Comparison of ENCODE assay signal across 7 cellular contexts in genomic region chr19:45817010-45817724, GRCh38. TPM values are rescaled to one million over a fixed set of nuclear protein-coding genes. Genes with fewer than 3 reads are reported as not detected.
DNase-seq lines count a peak whose midpoint lies in the region; ATAC-seq, FAIRE-seq and TF ChIP-seq lines count a peak whose summit lies in the region.

No MANE protein-coding gene starts in this region.

- FAIRE-seq in GM12891 (lab: Jason Lieb, UNC), result peak; percentile 97

- H3K27me3 Mint-ChIP-seq in T-helper 2 cell treated with Interferon-gamma antibody and Interleukin-4, amounts not matched to agents 5 μg/mL and 100 μg/mL, for 36 hours (ENCODE audit: low read depth), result no peaks in the 10 kb centered on the region

- H3K27ac Mint-ChIP-seq in T-helper 2 cell treated with Interferon-gamma antibody and Interleukin-4, amounts not matched to agents 5 μg/mL and 100 μg/mL, for 36 hours, result no peak overlapping the region

- no peaks in the 10 kb centered on the region for H3K4me1 Mint-ChIP-seq in T-helper 2 cell treated with Interferon-gamma antibody and Interleukin-4, amounts not matched to agents 5 μg/mL and 100 μg/mL, for 36 hours (ENCODE audit: low read depth)

- ATAC-seq in HG02884 (IDR thresholded peaks at IDR 0.05; ENCODE audit: unreplicated experiment) (peak; percentile 79), sciatic nerve (peak; percentile 90)

- H3K9me3 Mint-ChIP-seq in T-helper 2 cell treated with Interferon-gamma antibody and Interleukin-4, amounts not matched to agents 5 μg/mL and 100 μg/mL, for 36 hours, result no peaks in the 10 kb centered on the region

- intact Hi-C loops in sciatic nerve (cut with DNase I), result no loop called here

- DNase-seq in GM12891 (ENCODE audit: insufficient read length, low spot score) (peak; percentile 99), NCI-H1694 treated with DMSO at 0.1 percent for 48 hours (lab: John Stamatoyannopoulos, UW) (peak; percentile 91), anterior cingulate cortex (lab: John Stamatoyannopoulos, UW) (peak in 55 of 58 donors; percentile 21 to 89 (median 69)), hepatic stellate cell (ENCODE audit: low spot score) (peak; percentile 99), sciatic nerve (ENCODE audit: low spot score) (peak; percentile 97)
- DNase-seq in T-helper 2 cell treated with Interferon-gamma antibody and Interleukin-4, amounts not matched to agents 5 μg/mL and 100 μg/mL, for 36 hours (ENCODE audit: low spot score), result peak; percentile 92

- no peak overlapping the region for H3K4me3 Mint-ChIP-seq in T-helper 2 cell treated with Interferon-gamma antibody and Interleukin-4, amounts not matched to agents 5 μg/mL and 100 μg/mL, for 36 hours

- TF ChIP-seq POLR2A in GM12891 (IDR thresholded peaks at IDR 0.05; ENCODE audit: low read depth, low read length), result no peak

- peaks cover 9% of the 10 kb centered on the region for H3K36me3 Mint-ChIP-seq in T-helper 2 cell treated with Interferon-gamma antibody and Interleukin-4, amounts not matched to agents 5 μg/mL and 100 μg/mL, for 36 hours (ENCODE audit: low read depth)

TF ChIP-seq in GM12891, 5 proteins besides CTCF, POLR2A, EP300 and RAD21:
- TF ChIP-seq POU2F2 (IDR thresholded peaks at IDR 0.05; ENCODE audit: low read depth, low read length) (peak; percentile 51; the same call in 1 of the 2 replicates), POLR2AphosphoS5 (IDR thresholded peaks at IDR 0.05; ENCODE audit: low read depth, low read length) (no peak)

RNA-seq across cellular contexts. Expression of gene RSPH6A, which starts 2.1 kb away (rescaled TPM):
- not detected for polyA plus RNA-seq in GM12891 (2012; ENCODE audit: low read depth, missing spikeins)
- 0.18 TPM for total RNA-seq in sciatic nerve

RNA-seq across cellular contexts. Expression of gene DMWD, which starts 24.5 kb away (rescaled TPM):
- 25.7 TPM for polyA plus RNA-seq in GM12891 (2012; ENCODE audit: low read depth, missing spikeins)
- 57.4 TPM for total RNA-seq in sciatic nerve

RNA-seq across cellular contexts. Expression of gene DMPK, which starts 34.9 kb away (rescaled TPM):
- 36.5 TPM for polyA plus RNA-seq in GM12891 (2012; ENCODE audit: low read depth, missing spikeins)
- 77.9 TPM for total RNA-seq in sciatic nerve

RNA-seq across cellular contexts. Expression of gene SYMPK, which starts 45.8 kb away (rescaled TPM):
- polyA plus RNA-seq in GM12891 (2012; ENCODE audit: low read depth, missing spikeins), result 51.0 TPM
- total RNA-seq in sciatic nerve, result 60.9 TPM

RNA-seq across cellular contexts. Expression of gene FOXA3, which starts 47.0 kb away (rescaled TPM):
- polyA plus RNA-seq in GM12891 (2012; ENCODE audit: low read depth, missing spikeins), result 0.05 TPM
- not detected for total RNA-seq in sciatic nerve

Comparison
In these comparisons a context has a peak if more than half of its experiments do, and no peak if none do; other contexts are left out.
1. Peak in every context shown above with its lines: DNase-seq and ATAC-seq.